In the genomic region with DNA sequence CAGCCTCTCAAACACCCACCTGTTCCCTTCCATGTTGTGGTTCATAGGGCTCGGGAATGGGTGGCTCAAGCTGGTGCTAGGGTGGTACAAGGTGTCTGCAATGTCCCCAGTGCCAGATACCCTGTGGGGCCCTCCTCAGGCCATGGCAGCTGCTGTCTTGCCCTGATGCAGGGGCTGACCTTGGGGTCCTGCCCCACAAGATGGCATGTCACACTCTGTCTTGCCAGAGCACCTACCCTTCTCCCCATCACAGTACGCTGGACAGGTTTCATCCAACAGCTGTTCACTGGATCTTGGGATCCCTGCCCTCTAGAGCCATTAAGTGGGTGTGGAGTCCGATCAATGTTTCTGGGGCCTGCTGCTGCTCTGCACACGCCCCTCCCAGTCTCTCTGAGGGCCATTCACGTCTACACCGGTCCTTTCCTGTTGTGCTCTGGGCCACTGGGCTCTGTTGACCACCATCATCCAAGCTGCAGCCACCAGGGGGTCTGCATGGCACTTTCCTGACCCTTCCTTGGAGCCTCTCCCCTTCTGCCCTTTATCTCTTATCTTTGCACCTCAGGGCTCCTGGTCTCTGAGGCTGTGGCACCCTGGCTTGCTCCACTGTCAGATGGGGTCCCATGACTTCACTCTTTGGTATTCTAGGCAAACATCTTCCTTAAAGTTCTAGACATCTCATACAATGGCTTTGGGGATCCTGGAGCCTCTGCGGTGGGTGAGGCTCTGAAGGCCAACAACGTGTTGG, we compare ENCODE assay signal across 1 cellular context.
A peak's percentile ranks its signal among the peaks of the same experiment; 100 is the strongest.
TF ChIP-seq lines count a peak whose summit lies in the region.

No MANE protein-coding gene starts in this region.

TF ChIP-seq in K562, 482 proteins besides CTCF, POLR2A, EP300 and RAD21 (continued from another document and continues in another):
- TF ChIP-seq CLOCK (CRISPR knock-in tag; IDR thresholded peaks at IDR 0.05; ENCODE audit: borderline replicate concordance) (no peak), ZNF518B (CRISPR knock-in tag; IDR thresholded peaks at IDR 0.05) (no peak), ELF2 (CRISPR knock-in tag; IDR thresholded peaks at IDR 0.05) (no peak), HCFC1 (IDR thresholded peaks at IDR 0.05; ENCODE audit: low read depth, low read length) (0 out of 2 replicates have a peak, but pooled peaks have one; percentile 15), ZNF589 (CRISPR knock-in tag; IDR thresholded peaks at IDR 0.05; ENCODE audit: low read depth) (no peak), THAP12 (CRISPR knock-in tag; IDR thresholded peaks at IDR 0.05) (no peak; the same call in 1 of the 2 replicates), ZNF212 (CRISPR knock-in tag; IDR thresholded peaks at IDR 0.05) (no peak), GABPB1 (CRISPR knock-in tag; IDR thresholded peaks at IDR 0.05) (no peak), SIRT6 (IDR thresholded peaks at IDR 0.05; ENCODE audit: low read depth, low read length) (no peak), PHF8 (IDR thresholded peaks at IDR 0.05; ENCODE audit: borderline replicate concordance, low read length) (no peak), FOXM1 (IDR thresholded peaks at IDR 0.05; ENCODE audit: low read depth) (no peak), FOXM1 (CRISPR knock-in tag; IDR thresholded peaks at IDR 0.05; ENCODE audit: low read depth) (no peak), ZNF644 (tag; IDR thresholded peaks at IDR 0.05; ENCODE audit: low read depth) (no peak), TRIM25 (IDR thresholded peaks at IDR 0.05; ENCODE audit: borderline replicate concordance) (no peak), NRF1 (conservative IDR thresholded peaks at IDR 0.05 in 1 of 2, IDR thresholded peaks at IDR 0.05 in 1 of 2) (no peak), TAL1 (IDR thresholded peaks at IDR 0.05) (no peak; the same call in 1 of the 2 replicates), SMARCB1 (IDR thresholded peaks at IDR 0.05; ENCODE audit: insufficient read length, low read depth) (no peak), SRF (CRISPR knock-in tag; IDR thresholded peaks at IDR 0.05) (no peak), USF2 (CRISPR knock-in tag; IDR thresholded peaks at IDR 0.05) (0 out of 2 replicates have a peak, but pooled peaks have one; percentile 1), ZSCAN29 (IDR thresholded peaks at IDR 0.05) (peak; percentile 43; the same call in 1 of the 2 replicates), ZNF384 (IDR thresholded peaks at IDR 0.05; ENCODE audit: low read depth, low read length) (no peak), ZBTB1 (CRISPR knock-in tag; IDR thresholded peaks at IDR 0.05; ENCODE audit: borderline replicate concordance, low read depth) (no peak), HEY1 (CRISPR knock-in tag; IDR thresholded peaks at IDR 0.05; ENCODE audit: borderline replicate concordance) (no peak), TFAP4 (CRISPR knock-in tag; IDR thresholded peaks at IDR 0.05; ENCODE audit: borderline replicate concordance) (peak; percentile 34; the same call in 1 of the 2 replicates), KLF1 (tag; IDR thresholded peaks at IDR 0.05) (peak; percentile 35; the same call in 1 of the 2 replicates), POLR3A (IDR thresholded peaks at IDR 0.05; ENCODE audit: borderline replicate concordance, extremely low read depth, insufficient read depth, insufficient read length) (no peak), ZNF140 (CRISPR knock-in tag; IDR thresholded peaks at IDR 0.05) (no peak), ZC3H4 (CRISPR knock-in tag; IDR thresholded peaks at IDR 0.05; ENCODE audit: borderline replicate concordance) (peak; percentile 86), ZNF707 (CRISPR knock-in tag; conservative IDR thresholded peaks at IDR 0.05) (no peak), XRCC3 (IDR thresholded peaks at IDR 0.05) (no peak), PRMT5 (CRISPR knock-in tag; IDR thresholded peaks at IDR 0.05) (no peak)
- TF ChIP-seq, protein P1, sequence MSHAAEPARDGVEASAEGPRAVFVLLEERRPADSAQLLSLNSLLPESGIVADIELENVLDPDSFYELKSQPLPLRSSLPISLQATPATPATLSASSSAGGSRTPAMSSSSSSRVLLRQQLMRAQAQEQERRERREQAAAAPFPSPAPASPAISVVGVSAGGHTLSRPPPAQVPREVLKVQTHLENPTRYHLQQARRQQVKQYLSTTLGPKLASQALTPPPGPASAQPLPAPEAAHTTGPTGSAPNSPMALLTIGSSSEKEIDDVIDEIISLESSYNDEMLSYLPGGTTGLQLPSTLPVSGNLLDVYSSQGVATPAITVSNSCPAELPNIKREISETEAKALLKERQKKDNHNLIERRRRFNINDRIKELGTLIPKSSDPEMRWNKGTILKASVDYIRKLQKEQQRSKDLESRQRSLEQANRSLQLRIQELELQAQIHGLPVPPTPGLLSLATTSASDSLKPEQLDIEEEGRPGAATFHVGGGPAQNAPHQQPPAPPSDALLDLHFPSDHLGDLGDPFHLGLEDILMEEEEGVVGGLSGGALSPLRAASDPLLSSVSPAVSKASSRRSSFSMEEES (CRISPR knock-in tag; IDR thresholded peaks at IDR 0.05) = no peak
- TF ChIP-seq, protein P2, sequence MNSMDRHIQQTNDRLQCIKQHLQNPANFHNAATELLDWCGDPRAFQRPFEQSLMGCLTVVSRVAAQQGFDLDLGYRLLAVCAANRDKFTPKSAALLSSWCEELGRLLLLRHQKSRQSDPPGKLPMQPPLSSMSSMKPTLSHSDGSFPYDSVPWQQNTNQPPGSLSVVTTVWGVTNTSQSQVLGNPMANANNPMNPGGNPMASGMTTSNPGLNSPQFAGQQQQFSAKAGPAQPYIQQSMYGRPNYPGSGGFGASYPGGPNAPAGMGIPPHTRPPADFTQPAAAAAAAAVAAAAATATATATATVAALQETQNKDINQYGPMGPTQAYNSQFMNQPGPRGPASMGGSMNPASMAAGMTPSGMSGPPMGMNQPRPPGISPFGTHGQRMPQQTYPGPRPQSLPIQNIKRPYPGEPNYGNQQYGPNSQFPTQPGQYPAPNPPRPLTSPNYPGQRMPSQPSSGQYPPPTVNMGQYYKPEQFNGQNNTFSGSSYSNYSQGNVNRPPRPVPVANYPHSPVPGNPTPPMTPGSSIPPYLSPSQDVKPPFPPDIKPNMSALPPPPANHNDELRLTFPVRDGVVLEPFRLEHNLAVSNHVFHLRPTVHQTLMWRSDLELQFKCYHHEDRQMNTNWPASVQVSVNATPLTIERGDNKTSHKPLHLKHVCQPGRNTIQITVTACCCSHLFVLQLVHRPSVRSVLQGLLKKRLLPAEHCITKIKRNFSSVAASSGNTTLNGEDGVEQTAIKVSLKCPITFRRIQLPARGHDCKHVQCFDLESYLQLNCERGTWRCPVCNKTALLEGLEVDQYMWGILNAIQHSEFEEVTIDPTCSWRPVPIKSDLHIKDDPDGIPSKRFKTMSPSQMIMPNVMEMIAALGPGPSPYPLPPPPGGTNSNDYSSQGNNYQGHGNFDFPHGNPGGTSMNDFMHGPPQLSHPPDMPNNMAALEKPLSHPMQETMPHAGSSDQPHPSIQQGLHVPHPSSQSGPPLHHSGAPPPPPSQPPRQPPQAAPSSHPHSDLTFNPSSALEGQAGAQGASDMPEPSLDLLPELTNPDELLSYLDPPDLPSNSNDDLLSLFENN (IDR thresholded peaks at IDR 0.05; ENCODE audit: low read depth in 2 of 2, low read length in 2 of 2) = 0 out of 4 replicates have a peak, but pooled peaks of 1 of the 2 experiments have one; percentile 57
- TF ChIP-seq, protein P3, sequence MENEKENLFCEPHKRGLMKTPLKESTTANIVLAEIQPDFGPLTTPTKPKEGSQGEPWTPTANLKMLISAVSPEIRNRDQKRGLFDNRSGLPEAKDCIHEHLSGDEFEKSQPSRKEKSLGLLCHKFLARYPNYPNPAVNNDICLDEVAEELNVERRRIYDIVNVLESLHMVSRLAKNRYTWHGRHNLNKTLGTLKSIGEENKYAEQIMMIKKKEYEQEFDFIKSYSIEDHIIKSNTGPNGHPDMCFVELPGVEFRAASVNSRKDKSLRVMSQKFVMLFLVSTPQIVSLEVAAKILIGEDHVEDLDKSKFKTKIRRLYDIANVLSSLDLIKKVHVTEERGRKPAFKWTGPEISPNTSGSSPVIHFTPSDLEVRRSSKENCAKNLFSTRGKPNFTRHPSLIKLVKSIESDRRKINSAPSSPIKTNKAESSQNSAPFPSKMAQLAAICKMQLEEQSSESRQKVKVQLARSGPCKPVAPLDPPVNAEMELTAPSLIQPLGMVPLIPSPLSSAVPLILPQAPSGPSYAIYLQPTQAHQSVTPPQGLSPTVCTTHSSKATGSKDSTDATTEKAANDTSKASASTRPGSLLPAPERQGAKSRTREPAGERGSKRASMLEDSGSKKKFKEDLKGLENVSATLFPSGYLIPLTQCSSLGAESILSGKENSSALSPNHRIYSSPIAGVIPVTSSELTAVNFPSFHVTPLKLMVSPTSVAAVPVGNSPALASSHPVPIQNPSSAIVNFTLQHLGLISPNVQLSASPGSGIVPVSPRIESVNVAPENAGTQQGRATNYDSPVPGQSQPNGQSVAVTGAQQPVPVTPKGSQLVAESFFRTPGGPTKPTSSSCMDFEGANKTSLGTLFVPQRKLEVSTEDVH (IDR thresholded peaks at IDR 0.05; ENCODE audit: low read depth, partially characterized antibody) = no peak
